1 cellular context compared by ENCODE assay signal in the genomic region with DNA sequence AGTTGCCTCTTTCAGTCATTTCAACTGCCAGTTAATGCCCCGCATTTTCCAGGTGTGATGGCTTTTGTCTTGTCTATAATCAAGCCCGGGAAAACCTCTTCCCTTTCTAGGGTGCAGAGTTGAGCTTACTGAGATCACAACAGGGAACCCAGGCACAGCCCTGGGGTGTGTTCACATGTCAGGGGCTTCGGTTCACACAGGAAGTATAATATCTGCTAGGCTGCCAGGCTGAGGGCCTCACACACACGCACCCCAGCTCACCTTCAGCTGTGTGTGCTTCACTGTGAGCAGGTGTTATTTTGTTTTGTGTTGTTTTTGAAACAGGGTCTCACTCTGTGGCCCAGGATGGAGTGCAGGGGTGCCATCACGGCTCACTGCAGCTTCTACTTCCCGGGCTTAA.
TF ChIP-seq lines count a peak whose summit lies in the region.

No MANE protein-coding gene starts in this region.

TF ChIP-seq in HEK293, 187 proteins besides CTCF, POLR2A, EP300 and RAD21:
- TF ChIP-seq ZBTB17 (tag by site-specific recombination; IDR thresholded peaks at IDR 0.05) (peak; percentile 36; the same call in 1 of the 2 replicates), KLF1 (tag by site-specific recombination; IDR thresholded peaks at IDR 0.05) (no peak), KLF9 (tag by site-specific recombination; IDR thresholded peaks at IDR 0.05; ENCODE audit: low read depth) (no peak)
